ENCODE assay signal across 10 cellular contexts in genomic region chr9:114968710-114969109, GRCh38. TPM values are rescaled to one million over a fixed set of nuclear protein-coding genes. Genes with fewer than 3 reads are reported as not detected.
A peak's percentile ranks its signal among the peaks of the same experiment; 100 is the strongest.
DNase-seq lines count a peak whose midpoint lies in the region; ATAC-seq, FAIRE-seq and TF ChIP-seq lines count a peak whose summit lies in the region.
"Had no signal": no experiment of that assay in that cellular context is flagged by ENCODE, and none has a peak within 500 bp of the region (broad histone marks: within the 10 kb centered on the region; RNA-seq: fewer than 3 reads in every experiment).

No MANE protein-coding gene starts in this region.

- H3K27me3 ChIP-seq in bronchial epithelial cell (ENCODE audit: control insufficient read depth, insufficient read depth, low read length) (peaks cover 6% of the 10 kb centered on the region), right cardiac atrium (ENCODE audit: control insufficient read depth, insufficient read depth) (no peaks in the 10 kb centered on the region), ovary (no peaks in the 10 kb centered on the region)

- H3K36me3 ChIP-seq in bronchial epithelial cell (ENCODE audit: control insufficient read depth, insufficient read depth, low read length) (no peaks in the 10 kb centered on the region), ovary (no peaks in the 10 kb centered on the region)

- no peak for ATAC-seq in right cardiac atrium
- ATAC-seq: A549, mucosa of descending colon had no signal

- TF ChIP-seq CTCF in NB4 (IDR thresholded peaks at IDR 0.05; ENCODE audit: low read depth, low read length) (no peak), bronchial epithelial cell (IDR thresholded peaks at IDR 0.05; ENCODE audit: insufficient read depth, low read length, severe bottlenecking) (no peak), ovary (IDR thresholded peaks at IDR 0.05) (no peak)

- no peaks in the 10 kb centered on the region for H3K4me1 ChIP-seq in right cardiac atrium (ENCODE audit: control insufficient read depth, insufficient read depth, low read length)
- H3K4me1 ChIP-seq in ovary (ENCODE audit: insufficient read depth): no peaks in the 10 kb centered on the region

- DNase-seq in NCI-H2171 treated with DMSO at 0.1 percent for 48 hours (lab: John Stamatoyannopoulos, UW) (peak; percentile 5), NCI-H2171 (lab: John Stamatoyannopoulos, UW) (no peak), NB4 (ENCODE audit: low read depth) (peak; percentile 87), bronchial epithelial cell (ENCODE audit: low read depth) (peak; percentile 47), renal cortical epithelial cell (ENCODE audit: low read depth) (peak; percentile 68), right cardiac atrium (no peak), ovary (no peak), NCI-H82 treated with DMSO at 0.1 percent for 48 hours (lab: John Stamatoyannopoulos, UW; ENCODE audit: unreplicated experiment) (no peak)
- DNase-seq: mucosa of descending colon had no signal

- H3K27ac ChIP-seq in right cardiac atrium (ENCODE audit: low read length) (no peak overlapping the region), ovary (no peak overlapping the region)
- H3K27ac ChIP-seq: A549 had no signal

- no peak for FAIRE-seq in bronchial epithelial cell (lab: Jason Lieb, UNC)
- FAIRE-seq: A549 had no signal

- H3K4me3 ChIP-seq in NB4 (ENCODE audit: low read depth, low read length) (no peak overlapping the region), bronchial epithelial cell (ENCODE audit: low read depth, low read length) (no peak overlapping the region), right cardiac atrium (ENCODE audit: low read length) (no peak overlapping the region), ovary (no peak overlapping the region)
- H3K4me3 ChIP-seq: A549, mucosa of descending colon had no signal

- H3K9me3 ChIP-seq in right cardiac atrium (ENCODE audit: control insufficient read depth, low read length) (no peaks in the 10 kb centered on the region), ovary (no peaks in the 10 kb centered on the region)
- H3K9me3 ChIP-seq: A549, mucosa of descending colon had no signal

- no peak for TF ChIP-seq POLR2A in NB4 (IDR thresholded peaks at IDR 0.05; ENCODE audit: extremely low read depth, insufficient read length)
- TF ChIP-seq POLR2A in ovary (IDR thresholded peaks at IDR 0.05): no peak

- TF ChIP-seq EP300 in ovary (IDR thresholded peaks at IDR 0.05): no peak

- intact Hi-C loops in right cardiac atrium (cut with DNase I): no loop called here
- intact Hi-C loops in ovary (cut with DNase I): no loop called here

- WGBS in right cardiac atrium: 13% methylated on average over 1 of the region's 1 CpG
- WGBS in ovary, 3 donors: 0 to 2% (median 0%) methylated on average over 1 of the region's 1 CpG

RNA-seq across cellular contexts. Expression of gene TNFSF8, which starts 38.3 kb away (rescaled TPM):
- not detected in 2 replicates for total RNA-seq in bronchial epithelial cell
- total RNA-seq in renal cortical epithelial cell: not detected in 2 replicates
- 1 to 10 TPM in 1 of 4 donors, under 1 TPM in 3; 0.40 to 1.0 (median 0.92) TPM for total RNA-seq in right cardiac atrium
- 0.18 TPM for polyA plus RNA-seq in right cardiac atrium
- 1 to 10 TPM in 4 of 7 donors, under 1 TPM in 3; 0.45 to 1.6 (median 1.0) TPM for total RNA-seq in ovary
- 1 to 10 TPM in 1 of 2 donors, under 1 TPM in 1; 0.38 to 5.2 TPM for polyA plus RNA-seq in ovary
- polyA plus RNA-seq: A549 had no signal

Comparison
In these comparisons a context has a peak if more than half of its experiments do, and no peak if none do; other contexts are left out.
1. DNase-seq: peak in NCI-H2171 treated with DMSO at 0.1 percent for 48 hours (single experiment), NB4 (single experiment), bronchial epithelial cell (single experiment) and renal cortical epithelial cell (single experiment); none in NCI-H2171 (single experiment), right cardiac atrium (0 of 3), ovary (0 of 5) and NCI-H82 treated with DMSO at 0.1 percent for 48 hours (single experiment).